ENCODE assay signal across 15 cellular contexts in the genomic region with DNA sequence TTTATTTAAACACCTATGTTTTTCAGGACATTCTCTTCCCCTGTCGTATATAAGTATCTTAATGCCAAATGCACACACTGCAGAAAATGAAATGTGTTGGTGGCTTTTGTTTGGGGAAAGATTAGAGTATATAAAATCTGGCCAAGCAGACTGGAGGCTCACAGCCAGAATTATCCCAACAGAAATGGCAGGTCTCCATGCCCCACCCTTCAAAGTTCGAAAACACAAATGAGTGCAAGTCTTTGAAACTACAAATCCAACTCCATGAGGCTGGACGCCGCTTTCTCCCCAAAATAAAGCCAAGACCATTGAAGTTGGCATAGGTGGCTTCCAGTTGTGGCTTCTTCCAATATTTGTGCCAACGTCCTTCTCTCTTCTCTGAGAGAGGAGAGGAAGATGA.
DNase-seq lines count a peak whose midpoint lies in the region; ATAC-seq, FAIRE-seq and TF ChIP-seq lines count a peak whose summit lies in the region.
"Had no signal": no experiment of that assay in that cellular context is flagged by ENCODE, and none has a peak within 500 bp of the region (broad histone marks: within the 10 kb centered on the region; RNA-seq: fewer than 3 reads in every experiment).

No MANE protein-coding gene starts in this region.

- peak overlapping the region; percentile 80 for H3K27ac ChIP-seq in Panc1 (ENCODE audit: low read length)
- no peak overlapping the region for H3K27ac ChIP-seq in H1 (ENCODE audit: low read depth, low read length)
- H3K27ac ChIP-seq in lung (ENCODE audit: low read depth in 1 of 2, low read length in 1 of 2): peak overlapping the region; percentile 56 to 92
- H3K27ac ChIP-seq in subcutaneous abdominal adipose tissue (ENCODE audit: low read depth, low read length): peak overlapping the region; percentile 95
- H3K27ac ChIP-seq: BLaER1 treated with 17β-estradiol and CSF1 and Interleukin-3, amounts not matched to agents 10 nM and 100 nM had no signal

- no peaks in the 10 kb centered on the region for H3K27me3 Mint-ChIP-seq in stimulated activated memory B cell treated with anti-CD40 and anti-IgM and Interleukin-4, amounts not matched to agents 10 μg/mL and 1 μg/mL and 100 μg/mL, for 72 hours
- H3K27me3 Mint-ChIP-seq in T-cell: peaks cover 0 to 2% of the 10 kb centered on the region in 2 donors
- H3K27me3 Mint-ChIP-seq: stimulated activated naive CD8-positive, alpha-beta T cell treated with anti-CD3 and anti-CD28 coated beads, Interleukin-15, Interleukin-2, amounts not matched to agents 100 ng/mL and 50 ng/mL, for 24 hours had no signal

- H3K79me1 ChIP-seq in H1 (ENCODE audit: low read depth, low read length): peaks cover 3% of the 10 kb centered on the region; the same call in 1 of the 2 replicates

- POLR2A ChIA-PET in Panc1 (lab: Charles Lee) (no interaction called here), H1 (lab: Charles Lee; ENCODE audit: partially characterized antibody) (no interaction called here), T-cell (lab: Charles Lee) (no interaction called here)

- H3K4me3 ChIP-seq in Panc1 (ENCODE audit: low read depth in 2 of 2, low read length in 2 of 2): no peak overlapping the region
- H3K4me3 ChIP-seq in H1 (ENCODE audit: extremely low read depth in 1 of 4, insufficient read depth in 2 of 4, low read depth in 3 of 4, low read length in 4 of 4): no peak overlapping the region
- H3K4me3 ChIP-seq in lung: no peak overlapping the region
- H3K4me3 ChIP-seq in subcutaneous abdominal adipose tissue (ENCODE audit: low read depth in 1 of 5, low read length in 5 of 5): peak overlapping the region in 1 of 5 donors; percentile 29
- H3K4me3 ChIP-seq: BLaER1 treated with 17β-estradiol and CSF1 and Interleukin-3, amounts not matched to agents 10 nM and 100 nM had no signal

- H3K9me3 ChIP-seq in Panc1 (ENCODE audit: control insufficient read depth, insufficient read depth, low read depth, low read length) (no peaks in the 10 kb centered on the region), H1 (ENCODE audit: insufficient read depth in 2 of 2, low read depth in 1 of 2, low read length in 1 of 2) (no peaks in the 10 kb centered on the region), lung (ENCODE audit: control insufficient read depth in 2 of 2, insufficient read depth in 1 of 2, low read length in 1 of 2) (no peaks in the 10 kb centered on the region), subcutaneous abdominal adipose tissue (ENCODE audit: control insufficient read depth in 5 of 5, low read length in 5 of 5) (no peaks in the 10 kb centered on the region)

- no peak overlapping the region for H3K9ac ChIP-seq in H1 (replicated peaks in 1 of 4; ENCODE audit: extremely low read depth in 1 of 4, low read depth in 3 of 4, low read length in 3 of 4)
- H3K9ac ChIP-seq in subcutaneous abdominal adipose tissue (ENCODE audit: low read length in 5 of 5): peak overlapping the region in 2 of 5 donors; percentile 31 to 48
- H3K9ac ChIP-seq: BLaER1 treated with 17β-estradiol and CSF1 and Interleukin-3, amounts not matched to agents 10 nM and 100 nM had no signal

- FAIRE-seq in H1 (lab: Jason Lieb, UNC): no peak

- no peaks in the 10 kb centered on the region for H3K36me3 Mint-ChIP-seq in stimulated activated memory B cell treated with anti-CD40 and anti-IgM and Interleukin-4, amounts not matched to agents 10 μg/mL and 1 μg/mL and 100 μg/mL, for 72 hours
- H3K36me3 Mint-ChIP-seq in T-cell: no peaks in the 10 kb centered on the region

- no TSS peak for BruUV-seq in Panc1 (replicated peaks; lab: Mats Ljungman, UMichigan)

- H2BK5ac ChIP-seq in H1 (ENCODE audit: low read depth, low read length): 0 out of 2 replicates have a peak overlapping the region, but pooled peaks have one; percentile 15

- intact Hi-C loops in Panc1 (cut with micrococcal nuclease; ENCODE audit: unreplicated experiment): loop anchor here (10.0 kb wide), 1 partner anchor 62 kb away; no protein-coding TSS in a partner anchor

- no peak overlapping the region for H3K4ac ChIP-seq in H1 (replicated peaks; ENCODE audit: insufficient read length, low read depth, low read length)

- no peak for TF ChIP-seq CTCF in Panc1 (IDR thresholded peaks at IDR 0.05)
- TF ChIP-seq CTCF in H1 (IDR thresholded peaks at IDR 0.05; ENCODE audit: control extremely low read depth in 1 of 3, insufficient read depth in 1 of 3, low read depth in 1 of 3, low read length in 3 of 3): no peak
- no peak for TF ChIP-seq CTCF in lung (IDR thresholded peaks at IDR 0.05; ENCODE audit: control extremely low read depth, extremely low read depth)

- no peak overlapping the region for H3K18ac ChIP-seq in H1 (ENCODE audit: extremely low read depth, low read length)

- peaks cover 0 to 15% of the 10 kb centered on the region in 2 experiments; a peak in 2 of 4 replicates for H3K79me2 ChIP-seq in H1 (ENCODE audit: control insufficient read depth in 1 of 2, insufficient read depth in 2 of 2, low read length in 2 of 2)

- no peak overlapping the region for H2AFZ ChIP-seq in H1 (ENCODE audit: low read length)

- TF ChIP-seq EP300 in H1 (IDR thresholded peaks at IDR 0.05; ENCODE audit: borderline replicate concordance in 1 of 2, low read depth in 2 of 2, low read length in 2 of 2): no peak

- no peak overlapping the region for H3K56ac ChIP-seq in H1 (replicated peaks; ENCODE audit: insufficient read length, low read depth, low read length)

- no peaks in the 10 kb centered on the region for H3K4me1 Mint-ChIP-seq in stimulated activated memory B cell treated with anti-CD40 and anti-IgM and Interleukin-4, amounts not matched to agents 10 μg/mL and 1 μg/mL and 100 μg/mL, for 72 hours
- H3K4me1 Mint-ChIP-seq in T-cell: no peaks in the 10 kb centered on the region

- in situ Hi-C loops in Panc1 (cut with HindIII; ENCODE audit: low pct_unique_long_range_greater_than_20kb, low sequenced_read_pairs): no loop called here

- H3K23me2 ChIP-seq in H1 (ENCODE audit: low read depth, low read length): no peaks in the 10 kb centered on the region

- H4K8ac ChIP-seq in H1 (ENCODE audit: extremely low read depth, insufficient read depth, low read length): no peak overlapping the region

- H2AK5ac ChIP-seq in H1 (ENCODE audit: low read depth, low read length): no peak overlapping the region

- no peak for TF ChIP-seq RAD21 in H1 (IDR thresholded peaks at IDR 0.05 in 1 of 2, conservative IDR thresholded peaks at IDR 0.05 in 1 of 2; ENCODE audit: low read depth in 2 of 2, low read length in 2 of 2)

- no peak overlapping the region for H2BK20ac ChIP-seq in H1 (ENCODE audit: low read length)

- no peaks in the 10 kb centered on the region for H3K36me3 ChIP-seq in Panc1 (ENCODE audit: control insufficient read depth, insufficient read depth, low read length)
- H3K36me3 ChIP-seq in H1 (ENCODE audit: control insufficient read depth in 2 of 4, insufficient read depth in 4 of 4, low read length in 3 of 4): peaks cover 0 to 3% (median 0%) of the 10 kb centered on the region in 4 experiments; a peak in 2 of 8 replicates
- H3K36me3 ChIP-seq in lung (ENCODE audit: control insufficient read depth in 2 of 2, insufficient read depth in 2 of 2, low read length in 2 of 2): peaks cover 0 to 2% of the 10 kb centered on the region in 2 donors
- peaks cover 0 to 11% (median 5%) of the 10 kb centered on the region in 5 donors for H3K36me3 ChIP-seq in subcutaneous abdominal adipose tissue (ENCODE audit: control insufficient read depth in 5 of 5, insufficient read depth in 5 of 5, low read length in 5 of 5)

- H3K14ac ChIP-seq in H1 (ENCODE audit: insufficient read length): no peak overlapping the region

- H3K4me1 ChIP-seq in Panc1 (ENCODE audit: control insufficient read depth, insufficient read depth, low read length) (peaks cover 35% of the 10 kb centered on the region), H1 (replicated peaks in 1 of 4; ENCODE audit: control insufficient read depth in 3 of 4, insufficient read depth in 4 of 4, low read length in 3 of 4) (peaks cover 2 to 10% (median 8%) of the 10 kb centered on the region in 4 experiments; a peak in 4 of 7 replicates), lung (ENCODE audit: control insufficient read depth in 2 of 2, insufficient read depth in 2 of 2, low read length in 2 of 2) (peaks cover 8 to 11% of the 10 kb centered on the region in 2 donors), subcutaneous abdominal adipose tissue (ENCODE audit: control insufficient read depth in 5 of 5, insufficient read depth in 5 of 5, low read length in 5 of 5) (peaks cover 2 to 61% (median 58%) of the 10 kb centered on the region in 5 donors)

- H4K91ac ChIP-seq in H1 (replicated peaks; ENCODE audit: insufficient read length, low read length): no peak overlapping the region

- DNase-seq in Panc1 (ENCODE audit: low read depth, low spot score) (no peak), H1 (ENCODE audit: low read depth in 1 of 2, low spot score in 2 of 2) (no peak), lung (ENCODE audit: low spot score) (no peak), T-cell (no peak), cerebellar cortex (ENCODE audit: low spot score) (no peak)
- DNase-seq in stimulated activated CD4-positive, alpha-beta T cell treated with anti-CD3 and anti-CD28 coated beads, Interleukin-2, amount 100 ng/mL, for 48 hours: no peak
- DNase-seq: activated CD4-positive, alpha-beta T cell treated with anti-CD3 and anti-CD28 coated beads for 48 hours; activated naive CD4-positive, alpha-beta T cell; effector CD4-positive, alpha-beta T cell; GDM1; nephron progenitor cell had no signal

- no peak overlapping the region for H2BK12ac ChIP-seq in H1 (ENCODE audit: low read depth, low read length)

- H4K5ac ChIP-seq in H1 (ENCODE audit: insufficient read length, low read depth, low read length): no peak overlapping the region

- no peak overlapping the region for H2BK15ac ChIP-seq in H1 (ENCODE audit: low read length)

- H3K9me3 Mint-ChIP-seq in stimulated activated memory B cell treated with anti-CD40 and anti-IgM and Interleukin-4, amounts not matched to agents 10 μg/mL and 1 μg/mL and 100 μg/mL, for 72 hours: no peaks in the 10 kb centered on the region
- H3K9me3 Mint-ChIP-seq in T-cell: peaks cover 0 to 3% (median 0%) of the 10 kb centered on the region in 3 donors
- H3K9me3 Mint-ChIP-seq: stimulated activated naive CD8-positive, alpha-beta T cell treated with anti-CD3 and anti-CD28 coated beads, Interleukin-15, Interleukin-2, amounts not matched to agents 100 ng/mL and 50 ng/mL, for 24 hours had no signal

- no peak overlapping the region for H3K27ac Mint-ChIP-seq in stimulated activated memory B cell treated with anti-CD40 and anti-IgM and Interleukin-4, amounts not matched to agents 10 μg/mL and 1 μg/mL and 100 μg/mL, for 72 hours
- H3K27ac Mint-ChIP-seq in T-cell: no peak overlapping the region
- H3K27ac Mint-ChIP-seq: stimulated activated naive CD8-positive, alpha-beta T cell treated with anti-CD3 and anti-CD28 coated beads, Interleukin-15, Interleukin-2, amounts not matched to agents 100 ng/mL and 50 ng/mL, for 24 hours had no signal

- ATAC-seq in Panc1 (no peak), lung (ENCODE audit: insufficient read depth, low FRiP score) (no peak), T-cell (replicated peaks in 1 of 4) (no peak)
- ATAC-seq in stimulated activated memory B cell treated with anti-CD40 and anti-IgM and Interleukin-4, amounts not matched to agents 10 μg/mL and 1 μg/mL and 100 μg/mL, for 72 hours: no peak

- H3K4me3 Mint-ChIP-seq in stimulated activated memory B cell treated with anti-CD40 and anti-IgM and Interleukin-4, amounts not matched to agents 10 μg/mL and 1 μg/mL and 100 μg/mL, for 72 hours: no peak overlapping the region
- H3K4me3 Mint-ChIP-seq in T-cell: no peak overlapping the region
- H3K4me3 Mint-ChIP-seq: nephron progenitor cell; stimulated activated naive CD8-positive, alpha-beta T cell treated with anti-CD3 and anti-CD28 coated beads, Interleukin-15, Interleukin-2, amounts not matched to agents 100 ng/mL and 50 ng/mL, for 24 hours had no signal

- TF ChIP-seq POLR2A in H1 (IDR thresholded peaks at IDR 0.05; ENCODE audit: control extremely low read depth in 1 of 2, low read depth in 2 of 2, low read length in 2 of 2): no peak

- H4K20me1 ChIP-seq in H1 (replicated peaks in 1 of 2; ENCODE audit: control insufficient read depth in 1 of 2, insufficient read depth in 2 of 2, low read length in 2 of 2): no peaks in the 10 kb centered on the region

- WGBS in H1 (ENCODE audit: extremely low coverage in 1 of 2, insufficient coverage in 1 of 2, insufficient read length in 1 of 2, insufficient replicate concordance in 2 of 2, low coverage in 1 of 2, low lambda C conversion rate in 2 of 2, missing lambda C conversion rate in 1 of 2), 2 experiments: 81% methylated on average over 4 of the region's 5 CpGs; no CpG with 5 or more reads in 1 of the 2 experiments
- 62 to 65% methylated on average over 5 of the region's 5 CpGs for WGBS in lung, 2 donors

- no peaks in the 10 kb centered on the region for H3K27me3 ChIP-seq in Panc1 (ENCODE audit: control insufficient read depth, insufficient read depth, low read length)
- H3K27me3 ChIP-seq in H1 (replicated peaks in 1 of 4; ENCODE audit: control insufficient read depth in 3 of 4, extremely low read depth in 1 of 4, insufficient read depth in 3 of 4, low read length in 3 of 4): no peaks in the 10 kb centered on the region
- no peaks in the 10 kb centered on the region for H3K27me3 ChIP-seq in lung (ENCODE audit: control insufficient read depth, insufficient read depth)
- no peaks in the 10 kb centered on the region for H3K27me3 ChIP-seq in subcutaneous abdominal adipose tissue (ENCODE audit: control insufficient read depth in 5 of 5, insufficient read depth in 4 of 5, low read length in 5 of 5)
- H3K27me3 ChIP-seq: BLaER1 treated with 17β-estradiol and CSF1 and Interleukin-3, amounts not matched to agents 10 nM and 100 nM had no signal

- no peak overlapping the region for H3K4me2 ChIP-seq in H1 (ENCODE audit: insufficient read depth in 1 of 2, low read depth in 2 of 2, low read length in 2 of 2)
- H3K4me2 ChIP-seq: BLaER1 treated with 17β-estradiol and CSF1 and Interleukin-3, amounts not matched to agents 10 nM and 100 nM had no signal

- H2BK120ac ChIP-seq in H1 (replicated peaks; ENCODE audit: low read depth, low read length): no peak overlapping the region

- CTCF ChIA-PET in Panc1 (lab: Charles Lee) (no interaction called here), H1 (lab: Charles Lee; ENCODE audit: partially characterized antibody) (no interaction called here), T-cell (lab: Charles Lee) (no interaction called here)

- H3K23ac ChIP-seq in H1 (ENCODE audit: insufficient read length): no peak overlapping the region
